ENCODE assay signal across 8 cellular contexts in the genomic region with DNA sequence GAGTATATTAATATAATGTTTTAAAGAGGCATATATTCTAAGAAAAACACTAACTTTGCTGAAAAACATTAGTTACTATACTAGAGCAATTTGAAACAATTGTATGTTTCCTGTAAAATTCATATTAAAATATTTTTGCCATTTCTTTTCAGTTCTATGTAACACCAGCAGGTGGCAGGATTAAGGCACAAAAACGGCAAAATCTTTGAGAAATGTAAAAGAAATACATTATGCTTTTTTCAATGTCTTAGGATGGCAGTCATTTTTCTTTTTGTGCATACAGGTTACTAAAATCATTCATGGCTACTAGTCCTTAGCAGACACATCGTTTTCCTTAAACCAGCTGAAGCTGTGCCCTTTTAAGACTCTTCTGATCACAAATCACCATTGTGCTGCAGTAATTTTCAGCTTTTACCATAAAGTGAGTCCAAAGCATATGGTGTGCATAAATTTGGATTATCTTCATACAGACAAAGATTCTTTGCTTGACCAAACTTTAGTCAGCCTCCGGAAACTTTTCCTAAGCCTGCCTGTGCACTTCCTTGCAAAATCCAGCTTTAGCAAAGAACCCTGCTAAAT.
DNase-seq lines count a peak whose midpoint lies in the region; ATAC-seq, FAIRE-seq and TF ChIP-seq lines count a peak whose summit lies in the region.

No MANE protein-coding gene starts in this region.

- H3K4me3 ChIP-seq in Caco-2 (ENCODE audit: low read depth, low read length) (no peak overlapping the region), astrocyte of the spinal cord (ENCODE audit: low read depth, low read length) (no peak overlapping the region), uterus (no peak overlapping the region)

- H3K36me3 ChIP-seq in Caco-2 (ENCODE audit: control insufficient read depth, insufficient read depth, low read length) (no peaks in the 10 kb centered on the region), uterus (no peaks in the 10 kb centered on the region)

- H3K9me3 ChIP-seq in Caco-2 (no peaks in the 10 kb centered on the region), uterus (no peaks in the 10 kb centered on the region)

- intact Hi-C loops in Caco-2 (cut with micrococcal nuclease; ENCODE audit: unreplicated experiment): loop anchor here (1.0 to 2.0 kb wide), 3 partner anchors 64 to 799 kb away; no protein-coding TSS in a partner anchor
- intact Hi-C loops in uterus (cut with DNase I; ENCODE audit: low total_unique reads): no loop called here

- POLR2A ChIA-PET in Caco-2 (lab: Charles Lee): no interaction called here

- BruUV-seq in Caco-2 (replicated peaks; lab: Mats Ljungman, UMichigan): no TSS peak

- H3K4me1 ChIP-seq in Caco-2: no peaks in the 10 kb centered on the region
- no peaks in the 10 kb centered on the region for H3K4me1 ChIP-seq in uterus

- H3K27me3 ChIP-seq in Caco-2 (replicated peaks; ENCODE audit: control insufficient read depth, insufficient read depth, low read length) (no peaks in the 10 kb centered on the region), uterus (no peaks in the 10 kb centered on the region)

- CTCF ChIA-PET in Caco-2 (lab: Charles Lee): interaction anchor here (0.6 to 1.6 kb wide), 2 partner anchors 404 to 416 kb away, joined by 3 to 12 read pairs; no protein-coding TSS in a partner anchor

- no peak overlapping the region for H3K4me3 Mint-ChIP-seq in Caco-2 (ENCODE audit: unreplicated experiment)

- no peak for TF ChIP-seq POLR2A in uterus (IDR thresholded peaks at IDR 0.05)
- TF ChIP-seq POLR2A in GM12891 (IDR thresholded peaks at IDR 0.05; ENCODE audit: low read depth, low read length): no peak

- H3K27ac ChIP-seq in uterus: no peak overlapping the region

- no peak for ATAC-seq in GM18498 (IDR thresholded peaks at IDR 0.05; ENCODE audit: unreplicated experiment)
- no peak for ATAC-seq in GM21529 (IDR thresholded peaks at IDR 0.05; ENCODE audit: unreplicated experiment)

- H3K27me3 Mint-ChIP-seq in Caco-2 (ENCODE audit: insufficient read depth, unreplicated experiment): peaks cover 2% of the 10 kb centered on the region

- no peaks in the 10 kb centered on the region for H3K36me3 Mint-ChIP-seq in Caco-2 (ENCODE audit: insufficient read depth, unreplicated experiment)

- H3K27ac Mint-ChIP-seq in Caco-2 (ENCODE audit: unreplicated experiment): no peak overlapping the region

- H3K4me1 Mint-ChIP-seq in Caco-2 (ENCODE audit: low read depth, unreplicated experiment): no peaks in the 10 kb centered on the region

- no peak for DNase-seq in Caco-2
- peak; percentile 56 to 57 for DNase-seq in Kasumi-1 (lab: John Stamatoyannopoulos, UW)
- DNase-seq in astrocyte of the spinal cord (ENCODE audit: low read depth, low spot score): peak; percentile 45
- peak; percentile 3 to 5 for DNase-seq in lung microvascular endothelial cell (ENCODE audit: low read depth in 2 of 2)
- DNase-seq in uterus: no peak
- DNase-seq in GM12891 (ENCODE audit: insufficient read length, low spot score): no peak

- TF ChIP-seq CTCF in Caco-2 (IDR thresholded peaks at IDR 0.05; ENCODE audit: insufficient read depth in 1 of 2, low read depth in 1 of 2, low read length in 1 of 2, severe bottlenecking in 1 of 2, unreplicated experiment in 1 of 2): peak; percentile 56 to 63
- peak; percentile 54 for TF ChIP-seq CTCF in astrocyte of the spinal cord (IDR thresholded peaks at IDR 0.05; ENCODE audit: low read depth, low read length)
- TF ChIP-seq CTCF in uterus (IDR thresholded peaks at IDR 0.05): no peak

- no peaks in the 10 kb centered on the region for H3K9me3 Mint-ChIP-seq in Caco-2 (ENCODE audit: unreplicated experiment)

- no peak for FAIRE-seq in GM12891 (lab: Jason Lieb, UNC)

- in situ Hi-C loops in astrocyte of the spinal cord (cut with HindIII; ENCODE audit: low sequenced_read_pairs): no loop called here

TF ChIP-seq in GM12891, 5 proteins besides CTCF, POLR2A, EP300 and RAD21:
- TF ChIP-seq SPI1 (IDR thresholded peaks at IDR 0.05; ENCODE audit: low read depth, low read length) (no peak), PAX5 (IDR thresholded peaks at IDR 0.05; ENCODE audit: insufficient read depth, low read length, severe bottlenecking) (no peak), POLR2AphosphoS5 (IDR thresholded peaks at IDR 0.05; ENCODE audit: low read depth, low read length) (no peak), POU2F2 (IDR thresholded peaks at IDR 0.05; ENCODE audit: low read depth, low read length) (no peak), TAF1 (IDR thresholded peaks at IDR 0.05; ENCODE audit: low read depth, low read length) (no peak)
TF ChIP-seq in GM12891: peak in this region for 0.

Comparison
In these comparisons a context has a peak if more than half of its experiments do, and no peak if none do; other contexts are left out.
1. DNase-seq: peak in Kasumi-1 (2 of 2), astrocyte of the spinal cord (single experiment) and lung microvascular endothelial cell (2 of 2); none in Caco-2 (0 of 2), uterus (0 of 2) and GM12891 (single experiment).
2. CTCF ChIP-seq: peak in Caco-2 (2 of 2) and astrocyte of the spinal cord (single experiment); none in uterus (0 of 4).